8 cellular contexts compared by ENCODE assay signal in genomic region chr19:1279782-1280341, GRCh38. TPM values are rescaled to one million over a fixed set of nuclear protein-coding genes. Genes with fewer than 3 reads are reported as not detected.
DNase-seq lines count a peak whose midpoint lies in the region; ATAC-seq, FAIRE-seq and TF ChIP-seq lines count a peak whose summit lies in the region.

No MANE protein-coding gene starts in this region.

- peak; percentile 94 for TF ChIP-seq CTCF in coronary artery (IDR thresholded peaks at IDR 0.05)
- peak in 1 of 3 donors; percentile 73 for TF ChIP-seq CTCF in lower leg skin (IDR thresholded peaks at IDR 0.05)

- H3K4me3 ChIP-seq in coronary artery = no peak overlapping the region
- H3K4me3 ChIP-seq in lower leg skin (ENCODE audit: low read depth, poor library complexity, severe bottlenecking) = no peak overlapping the region

- WGBS in lower leg skin, 2 donors = 20 to 48% methylated on average over 4 to 7 of the region's 10 CpGs

- TF ChIP-seq POLR2A in H54 (IDR thresholded peaks at IDR 0.05; ENCODE audit: low read depth, low read length) = no peak
- TF ChIP-seq POLR2A in lower leg skin (IDR thresholded peaks at IDR 0.05) = no peak

- ATAC-seq in HG02938 (IDR thresholded peaks at IDR 0.05; ENCODE audit: unreplicated experiment) = no peak

- DNase-seq in AML-193 (lab: John Stamatoyannopoulos, UW) = peak; percentile 56 to 67
- DNase-seq in H54 (ENCODE audit: insufficient read length, low spot score) = peak; percentile 91
- DNase-seq in NCI-H446 (lab: John Stamatoyannopoulos, UW) = peak; percentile 87 to 89
- peak; percentile 65 to 70 for DNase-seq in activated CD4-positive, alpha-beta T cell treated with anti-CD3 and anti-CD28 coated beads, Interleukin-2, amount 50 U/mL, for 24 hours (ENCODE audit: low read depth in 1 of 2, low spot score in 1 of 2)
- peak; percentile 88 for DNase-seq in coronary artery (ENCODE audit: low spot score)
- DNase-seq in lower leg skin (ENCODE audit: low spot score in 2 of 2) = peak; percentile 71 to 95
- peak; percentile 62 for DNase-seq in stimulated activated CD8-positive, alpha-beta memory T cell treated with anti-CD3 and anti-CD28 coated beads, Interleukin-12 subunit alpha, Interleukin-12 subunit beta, amount 100 ng/mL, for 1 hour (ENCODE audit: low read depth)

- intact Hi-C loops in lower leg skin (cut with DNase I; ENCODE audit: low total_unique reads) = loop anchor here (5.0 to 10.0 kb wide), 2 partner anchors 75 to 167 kb away; a partner anchor contains a TSS

- no peak overlapping the region for H3K27ac ChIP-seq in coronary artery

- no peak for FAIRE-seq in H54 (lab: Jason Lieb, UNC)

RNA-seq across cellular contexts. Expression of gene FAM174C, which starts 4.5 kb away (rescaled TPM):
- total RNA-seq in lower leg skin = 10 to 100 TPM; 66.3 to 74.1 (median 68.8) TPM

RNA-seq across cellular contexts. Expression of gene EFNA2, which starts 5.8 kb away (rescaled TPM):
- not detected for total RNA-seq in lower leg skin

RNA-seq across cellular contexts. Expression of gene CIRBP, which starts 10.7 kb away (rescaled TPM):
- total RNA-seq in lower leg skin = 100 to 1,000 TPM; 496 to 546 (median 545) TPM

RNA-seq across cellular contexts. Expression of gene MIDN, which starts 31.5 kb away (rescaled TPM):
- 100 to 1,000 TPM in 1 of 4 donors, 10 to 100 TPM in 3; 59.7 to 119 (median 78.7) TPM for total RNA-seq in lower leg skin

RNA-seq across cellular contexts. Expression of gene ATP5F1D, which starts 38.3 kb away (rescaled TPM):
- 100 to 1,000 TPM; 121 to 198 (median 146) TPM for total RNA-seq in lower leg skin
